Comparison of ENCODE assay signal across 8 cellular contexts in genomic region chr10:103367379-103367781, GRCh38. TPM values are rescaled to one million over a fixed set of nuclear protein-coding genes. Genes with fewer than 3 reads are reported as not detected.
DNase-seq lines count a peak whose midpoint lies in the region; ATAC-seq, FAIRE-seq and TF ChIP-seq lines count a peak whose summit lies in the region.

No MANE protein-coding gene starts in this region.

- no peak for FAIRE-seq in A549 (lab: Jason Lieb, UNC)

- ATAC-seq in A549 (no peak; a peak in 1 of 6 replicates), mucosa of descending colon (no peak), HG03354 (IDR thresholded peaks at IDR 0.05; ENCODE audit: poor library complexity, severe bottlenecking, unreplicated experiment) (no peak)

- POLR2A ChIA-PET in A549 (lab: Yijun Ruan, JAX): interaction anchor here (0.7 to 1.7 kb wide), 7 partner anchors 9 to 213 kb away, joined by 3 to 8 read pairs (median 6); partner anchors contain the start of genes ATP5MK, INA, PCGF6 and PDCD11

- no peaks in the 10 kb centered on the region for H3K9me3 ChIP-seq in A549
- H3K9me3 ChIP-seq in breast epithelium: no peaks in the 10 kb centered on the region
- H3K9me3 ChIP-seq in mucosa of descending colon: no peaks in the 10 kb centered on the region

- H3K4me2 ChIP-seq in A549: peak overlapping the region; percentile 84

- TF ChIP-seq CTCF in A549 (IDR thresholded peaks at IDR 0.05): no peak
- no peak for TF ChIP-seq CTCF in breast epithelium (IDR thresholded peaks at IDR 0.05)
- no peak for TF ChIP-seq CTCF in mucosa of descending colon (IDR thresholded peaks at IDR 0.05)

- DNase-seq in A549 (ENCODE audit: low read depth in 1 of 2, low spot score in 1 of 2) (peak in 1 of 2 experiments; percentile 16), HK-2 (ENCODE audit: unreplicated experiment) (peak; percentile 7), breast epithelium (ENCODE audit: low spot score in 2 of 2) (no peak), mucosa of descending colon (peak in 1 of 3 donors; percentile 42), HuH-7 (ENCODE audit: low spot score) (no peak), SW 1271 (lab: John Stamatoyannopoulos, UW) (no peak)
- no peak for DNase-seq in NK-92 treated with Interleukin-12 subunit alpha and Interleukin-12 subunit beta, amount 100 ng/mL, for 24 hours (lab: John Stamatoyannopoulos, UW)

- H3K27me3 ChIP-seq in breast epithelium: no peaks in the 10 kb centered on the region

- intact Hi-C loops in breast epithelium (cut with DNase I; ENCODE audit: low total_unique reads): no loop called here
- intact Hi-C loops in mucosa of descending colon (cut with DNase I, micrococcal nuclease): no loop called here

- H3K27ac ChIP-seq in A549 (peak overlapping the region; percentile 79 to 95), breast epithelium (peak overlapping the region; percentile 85 to 93)

- TF ChIP-seq RAD21 in A549 (conservative IDR thresholded peaks at IDR 0.05 in 1 of 2, IDR thresholded peaks at IDR 0.05 in 1 of 2): no peak

- no peak for TF ChIP-seq POLR2A in A549 (IDR thresholded peaks at IDR 0.05; ENCODE audit: low read length)
- TF ChIP-seq POLR2A in breast epithelium (IDR thresholded peaks at IDR 0.05): no peak

- peak overlapping the region; percentile 93 for H3K4me3 ChIP-seq in A549
- peak overlapping the region; percentile 94 to 96 (median 95) for H3K4me3 ChIP-seq in breast epithelium
- H3K4me3 ChIP-seq in mucosa of descending colon: peak overlapping the region; percentile 60

- CTCF ChIA-PET in A549 (lab: Yijun Ruan, JAX): interaction anchor here (0.9 to 2.9 kb wide), 3 partner anchors 29 to 451 kb away, joined by 3 to 11 read pairs (median 4); partner anchors contain the start of genes ATP5MK and PDCD11

- H3K4me1 ChIP-seq in A549 (peaks cover 9% of the 10 kb centered on the region; the same call in 2 of the 3 replicates), breast epithelium (no peaks in the 10 kb centered on the region), mucosa of descending colon (ENCODE audit: low read depth) (peaks cover 13% of the 10 kb centered on the region)

- no peaks in the 10 kb centered on the region for H3K36me3 ChIP-seq in breast epithelium
- no peaks in the 10 kb centered on the region for H3K36me3 ChIP-seq in mucosa of descending colon (ENCODE audit: low read depth)

- TF ChIP-seq EP300 in A549 (IDR thresholded peaks at IDR 0.05): no peak

- 20% methylated on average over 10 of the region's 10 CpGs for WGBS in A549 (ENCODE audit: missing lambda C conversion rate)

TF ChIP-seq in A549, 52 proteins besides CTCF, POLR2A, EP300 and RAD21:
- peak; percentile 52; the same call in 1 of the 2 replicates for TF ChIP-seq PHF8 (IDR thresholded peaks at IDR 0.05; ENCODE audit: borderline replicate concordance, low read depth)
- no peak for TF ChIP-seq HOXB13 (CRISPR knock-in tag; IDR thresholded peaks at IDR 0.05; ENCODE audit: low read depth)
- no peak for TF ChIP-seq EHF (CRISPR knock-in tag; IDR thresholded peaks at IDR 0.05)
- no peak for TF ChIP-seq POLR2AphosphoS2 (conservative IDR thresholded peaks at IDR 0.05; ENCODE audit: low read length)

RNA-seq across cellular contexts. Expression of gene TAF5, which starts 0.4 kb away (rescaled TPM):
- polyA plus RNA-seq in A549 (2011; rRNA removed) (4.1 and 5.3 TPM in 2 replicates), A549 (2017; fragmentation: RNase III; extraction: RNeasy Plus Mini Kit Qiagen cat#74134 plus additional on column Dnase treatment) (3.6 to 4.1 TPM (median 3.9 TPM) in 3 replicates)
- polyA plus RNA-seq in A549 (2012; cell fraction: cytosol; rRNA removed): 1.6 and 2.0 TPM in 2 replicates
- 1.5 and 2.1 TPM in 2 replicates for polyA plus RNA-seq in A549 (2012; cell fraction: nucleus; rRNA removed)
- polyA minus RNA-seq in A549 (2011; rRNA and poly(A)+ RNA removed): 2.9 and 3.1 TPM in 2 replicates
- total RNA-seq in breast epithelium (1 to 10 TPM; 3.4 to 7.0 (median 5.9) TPM), mucosa of descending colon (1 to 10 TPM; 4.1 to 7.1 (median 4.4) TPM)

RNA-seq across cellular contexts. Expression of gene PCGF6, which starts 16.4 kb away (rescaled TPM):
- polyA plus RNA-seq in A549 (2011; rRNA removed) (11.8 and 17.6 TPM in 2 replicates), A549 (2017; fragmentation: RNase III; extraction: RNeasy Plus Mini Kit Qiagen cat#74134 plus additional on column Dnase treatment) (11.3 to 13.6 TPM (median 11.8 TPM) in 3 replicates)
- polyA plus RNA-seq in A549 (2012; cell fraction: cytosol; rRNA removed): 6.0 and 6.3 TPM in 2 replicates
- polyA plus RNA-seq in A549 (2012; cell fraction: nucleus; rRNA removed): 2.8 and 3.1 TPM in 2 replicates
- polyA minus RNA-seq in A549 (2011; rRNA and poly(A)+ RNA removed): 2.8 and 4.0 TPM in 2 replicates
- total RNA-seq in breast epithelium (10 to 100 TPM; 13.9 to 15.1 (median 14.5) TPM), mucosa of descending colon (10 to 100 TPM in 1 of 3 donors, 1 to 10 TPM in 2; 5.2 to 10.6 (median 5.7) TPM)

RNA-seq across cellular contexts. Expression of gene ATP5MK, which starts 28.9 kb away (rescaled TPM):
- polyA plus RNA-seq in A549 (2011; rRNA removed) (492 and 504 TPM in 2 replicates), A549 (2017; fragmentation: RNase III; extraction: RNeasy Plus Mini Kit Qiagen cat#74134 plus additional on column Dnase treatment) (648 to 682 TPM (median 679 TPM) in 3 replicates)
- 238 and 292 TPM in 2 replicates for polyA plus RNA-seq in A549 (2012; cell fraction: cytosol; rRNA removed)
- polyA plus RNA-seq in A549 (2012; cell fraction: nucleus; rRNA removed): 66.0 and 191 TPM in 2 replicates
- 16.4 and 23.4 TPM in 2 replicates for polyA minus RNA-seq in A549 (2011; rRNA and poly(A)+ RNA removed)
- total RNA-seq in breast epithelium (100 to 1,000 TPM; 173 to 204 (median 189) TPM), mucosa of descending colon (100 to 1,000 TPM; 391 to 519 (median 516) TPM)

RNA-seq across cellular contexts. Expression of gene PDCD11, which starts 29.0 kb away (rescaled TPM):
- polyA plus RNA-seq in A549 (2011; rRNA removed): 32.6 and 37.5 TPM in 2 replicates
- 20.3 and 21.3 TPM in 2 replicates for polyA plus RNA-seq in A549 (2012; cell fraction: cytosol; rRNA removed)
- 58.3 and 59.8 TPM in 2 replicates for polyA plus RNA-seq in A549 (2012; cell fraction: nucleus; rRNA removed)
- polyA plus RNA-seq in A549 (2017; fragmentation: RNase III; extraction: RNeasy Plus Mini Kit Qiagen cat#74134 plus additional on column Dnase treatment): 23.5 to 30.8 TPM (median 26.2 TPM) in 3 replicates
- 81.2 and 88.2 TPM in 2 replicates for polyA minus RNA-seq in A549 (2011; rRNA and poly(A)+ RNA removed)
- total RNA-seq in breast epithelium: 10 to 100 TPM; 16.2 to 29.1 (median 24.9) TPM
- 10 to 100 TPM; 22.3 to 24.5 (median 22.7) TPM for total RNA-seq in mucosa of descending colon
